Comparison of ENCODE assay signal across 35 cellular contexts in the genomic region with DNA sequence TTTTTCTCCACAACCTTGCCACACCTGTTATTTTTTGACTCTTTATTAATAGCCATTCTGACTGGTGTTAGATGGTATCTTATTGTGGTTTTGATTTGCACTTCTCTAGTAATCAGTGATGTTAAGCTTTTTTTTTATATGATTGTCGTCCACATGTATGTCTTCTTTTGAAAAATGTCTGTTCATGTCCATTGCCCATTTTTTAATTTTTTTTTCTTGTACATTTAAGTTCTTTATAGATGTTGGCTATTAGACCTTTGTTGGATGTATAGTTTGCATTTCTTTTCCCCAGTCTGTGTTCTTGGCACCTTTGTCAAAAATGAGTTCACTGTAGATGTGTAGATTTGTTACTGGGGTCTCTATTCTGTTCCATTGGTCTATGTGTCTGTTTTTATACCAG. TPM values are rescaled to one million over a fixed set of nuclear protein-coding genes. Genes with fewer than 3 reads are reported as not detected.
"Had no signal": no experiment of that assay in that cellular context is flagged by ENCODE, and none has a peak within 500 bp of the region (broad histone marks: within the 10 kb centered on the region; RNA-seq: fewer than 3 reads in every experiment).

No MANE protein-coding gene starts in this region.

- H3K4me3 ChIP-seq: MG63 had no signal

- DNase-seq: Karpas-422, Kasumi-1, KG1, MG63, MM.1S, MV-4-11, NCI-H1048, NCI-H1092, NCI-H1092 treated with DMSO at 0.1 percent for 48 hours, NCI-H1105, NCI-H1105 treated with DMSO at 0.1 percent for 48 hours, NCI-H1417, NCI-H1417 treated with DMSO at 0.1 percent for 48 hours, NCI-H1436, NCI-H1436 treated with DMSO at 0.1 percent for 48 hours, NCI-H146, NCI-H1694, NCI-H1694 treated with DMSO at 0.1 percent for 48 hours, NCI-H187, NCI-H187 treated with DMSO at 0.1 percent for 48 hours, NCI-H1930, NCI-H2029, NCI-H2029 treated with DMSO at 0.1 percent for 48 hours, NCI-H2081, NCI-H2081 treated with DMSO at 0.1 percent for 48 hours, NCI-H2107, NCI-H2171, NCI-H2171 treated with DMSO at 0.1 percent for 48 hours, NCI-H2227 treated with DMSO at 0.1 percent for 48 hours, NCI-H226, NCI-H345, NCI-H446, NCI-H446 treated with DMSO at 0.1 percent for 48 hours, NCI-H510A had no signal

RNA-seq across cellular contexts. Expression of gene CYP3A5, which starts 34.2 kb away (rescaled TPM):
- total RNA-seq: LHCN-M2 had no signal

RNA-seq across cellular contexts. Expression of gene TMEM225B, which starts 47.5 kb away (rescaled TPM):
- total RNA-seq: LHCN-M2 had no signal
